Comparison of ENCODE assay signal across 26 cellular contexts in genomic region chr6:95848717-95849116, GRCh38.
"Had no signal": no experiment of that assay in that cellular context is flagged by ENCODE, and none has a peak within 500 bp of the region (broad histone marks: within the 10 kb centered on the region; RNA-seq: fewer than 3 reads in every experiment).

No MANE protein-coding gene starts in this region.

- H3K4me1 Mint-ChIP-seq: activated naive CD4-positive, alpha-beta T cell treated with anti-CD3 and anti-CD28 coated beads, Interleukin-2, amount 10 ng/mL, durations not matched to agents 7 days and 5 days; activated naive CD8-positive, alpha-beta T cell treated with anti-CD3 and anti-CD28 coated beads for 36 hours had no signal

- H3K27ac Mint-ChIP-seq: activated CD8-positive, alpha-beta T cell treated with anti-CD3 and anti-CD28 coated beads for 36 hours; activated naive CD4-positive, alpha-beta T cell treated with anti-CD3 and anti-CD28 coated beads, Interleukin-2, amount 10 ng/mL, durations not matched to agents 7 days and 5 days; activated naive CD8-positive, alpha-beta T cell treated with anti-CD3 and anti-CD28 coated beads for 36 hours; activated T-cell treated with anti-CD3 and anti-CD28 coated beads, Interleukin-2, amount 50 U/mL, for 72 hours; activated T-helper 2 cell treated with anti-CD3 and anti-CD28 coated beads, Interferon-gamma antibody, Interleukin-2, Interleukin-4, amounts not matched to agents 10 μg/mL and 5 μg/mL and 100 μg/mL, durations not matched to agents 14 hours and 24 hours and 36 hours had no signal

- H3K4me3 Mint-ChIP-seq: activated CD8-positive, alpha-beta T cell treated with anti-CD3 and anti-CD28 coated beads for 36 hours; activated naive CD4-positive, alpha-beta T cell treated with anti-CD3 and anti-CD28 coated beads, Interleukin-2, amount 10 ng/mL, durations not matched to agents 7 days and 5 days; activated naive CD8-positive, alpha-beta T cell treated with anti-CD3 and anti-CD28 coated beads for 36 hours; activated T-cell treated with anti-CD3 and anti-CD28 coated beads, Interleukin-2, amount 50 U/mL, for 72 hours had no signal

- DNase-seq: activated CD4-positive, alpha-beta T cell treated with anti-CD3 and anti-CD28 coated beads for 4 hours; activated CD8-positive, alpha-beta memory T cell treated with anti-CD3 and anti-CD28 coated beads, Interleukin-2, amount 50 U/mL, for 4 hours; activated CD8-positive, alpha-beta T cell treated with anti-CD3 and anti-CD28 coated beads for 36 hours; activated gamma-delta T cell treated with Interleukin-2 at 50 U/mL for 16 hours; activated naive CD4-positive, alpha-beta T cell treated with anti-CD3 and anti-CD28 coated beads, Interleukin-2, amount 10 ng/mL, durations not matched to agents 7 days and 5 days; activated naive CD8-positive, alpha-beta T cell treated with anti-CD3 and anti-CD28 coated beads for 36 hours; activated T-cell treated with anti-CD3 and anti-CD28 coated beads, Interleukin-2, amount 50 U/mL, for 72 hours; brain microvascular endothelial cell; IMR-90; Kasumi-1; KBM-7; NCI-H1048; NCI-H1694; NCI-H2029; NCI-H2107; NCI-H446 treated with DMSO at 0.1 percent for 48 hours; NCI-H524 treated with DMSO at 0.1 percent for 48 hours; NCI-H774; RPMI8226; SHP77; T-helper 1 cell; WERI-Rb-1 had no signal

- H3K36me3 ChIP-seq: brain microvascular endothelial cell, cardiac muscle cell, WERI-Rb-1 had no signal

- ATAC-seq: activated CD4-positive, CD25-positive, alpha-beta regulatory T cell treated with anti-CD3 and anti-CD28 coated beads, Interleukin-2, amount 50 U/mL, for 24 hours; activated CD8-positive, alpha-beta T cell treated with anti-CD3 and anti-CD28 coated beads for 36 hours; activated T-cell treated with anti-CD3 and anti-CD28 coated beads, Interleukin-2, amount 50 U/mL, for 72 hours; Panc1 had no signal

- H3K4me3 ChIP-seq: cardiac muscle cell had no signal

- H3K9me3 Mint-ChIP-seq: activated CD8-positive, alpha-beta T cell treated with anti-CD3 and anti-CD28 coated beads for 36 hours; activated naive CD4-positive, alpha-beta T cell treated with anti-CD3 and anti-CD28 coated beads, Interleukin-2, amount 10 ng/mL, durations not matched to agents 7 days and 5 days; activated T-helper 2 cell treated with anti-CD3 and anti-CD28 coated beads, Interferon-gamma antibody, Interleukin-2, Interleukin-4, amounts not matched to agents 10 μg/mL and 5 μg/mL and 100 μg/mL, durations not matched to agents 14 hours and 24 hours and 36 hours had no signal

- H3K27me3 Mint-ChIP-seq: activated CD8-positive, alpha-beta T cell treated with anti-CD3 and anti-CD28 coated beads for 36 hours; activated naive CD4-positive, alpha-beta T cell treated with anti-CD3 and anti-CD28 coated beads, Interleukin-2, amount 10 ng/mL, durations not matched to agents 7 days and 5 days; activated naive CD8-positive, alpha-beta T cell treated with anti-CD3 and anti-CD28 coated beads for 36 hours had no signal

- H3K27me3 ChIP-seq: brain microvascular endothelial cell, cardiac muscle cell had no signal

- H3K36me3 Mint-ChIP-seq: activated naive CD4-positive, alpha-beta T cell treated with anti-CD3 and anti-CD28 coated beads, Interleukin-2, amount 10 ng/mL, durations not matched to agents 7 days and 5 days; activated naive CD8-positive, alpha-beta T cell treated with anti-CD3 and anti-CD28 coated beads for 36 hours had no signal

- H3K27ac ChIP-seq: brain microvascular endothelial cell, cardiac muscle cell, WERI-Rb-1 had no signal
